ENCODE assay signal across 23 cellular contexts in the genomic region with DNA sequence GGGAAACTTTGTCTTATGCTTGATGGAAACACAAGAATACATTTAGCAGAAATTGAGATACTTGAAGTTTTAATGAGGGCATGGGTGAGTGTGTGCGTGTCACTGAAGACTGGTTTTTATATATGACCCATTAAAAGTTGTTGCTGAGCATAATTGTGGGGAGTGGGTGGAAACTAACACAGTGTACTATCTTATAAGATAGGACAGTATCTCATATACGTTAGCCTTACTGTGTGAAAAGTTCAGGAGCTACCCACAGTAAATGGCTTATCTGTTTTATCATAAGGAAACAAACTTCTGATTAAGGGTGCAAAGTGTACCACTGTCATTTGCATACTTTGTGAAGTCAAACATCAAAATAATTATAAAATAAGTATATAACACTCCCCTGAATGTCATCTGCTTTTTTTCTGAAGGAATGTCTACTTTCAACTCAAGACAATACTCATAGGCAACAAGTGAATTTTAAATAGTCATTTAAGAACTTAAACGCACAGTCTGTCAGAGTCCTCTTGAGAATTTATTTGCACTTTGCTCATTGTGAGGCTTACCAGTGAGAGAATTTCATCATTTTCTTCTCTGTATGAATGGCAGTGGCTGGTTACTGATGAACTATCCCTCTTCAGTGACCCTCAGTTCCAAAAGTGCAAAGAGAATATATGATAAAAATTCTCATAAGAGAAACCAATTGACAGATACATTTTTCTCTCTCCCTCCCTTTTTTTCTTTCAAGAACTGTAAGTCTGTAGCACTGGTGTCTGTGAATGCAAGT. TPM values are rescaled to one million over a fixed set of nuclear protein-coding genes. Genes with fewer than 3 reads are reported as not detected.
DNase-seq lines count a peak whose midpoint lies in the region; ATAC-seq, FAIRE-seq and TF ChIP-seq lines count a peak whose summit lies in the region.
"Had no signal": no experiment of that assay in that cellular context is flagged by ENCODE, and none has a peak within 500 bp of the region (broad histone marks: within the 10 kb centered on the region; RNA-seq: fewer than 3 reads in every experiment).

No MANE protein-coding gene starts in this region.

- H3K36me3 ChIP-seq in HepG2 (replicated peaks in 1 of 2; ENCODE audit: control insufficient read depth in 1 of 2, insufficient read depth in 2 of 2, low read length in 2 of 2) (no peaks in the 10 kb centered on the region), right lobe of liver (no peaks in the 10 kb centered on the region), osteoblast (ENCODE audit: insufficient read depth, low read length) (no peaks in the 10 kb centered on the region)
- H3K36me3 ChIP-seq: breast epithelium, thyroid gland had no signal

- no peaks in the 10 kb centered on the region for H3K79me2 ChIP-seq in HepG2 (ENCODE audit: insufficient read depth, low read length)
- peaks cover 74% of the 10 kb centered on the region for H3K79me2 ChIP-seq in osteoblast (ENCODE audit: insufficient read depth, low read length)

- H3K9me3 ChIP-seq in HepG2 (ENCODE audit: low read length), result no peaks in the 10 kb centered on the region
- no peaks in the 10 kb centered on the region for H3K9me3 ChIP-seq in right lobe of liver
- H3K9me3 ChIP-seq in osteoblast (ENCODE audit: low read depth, low read length), result no peaks in the 10 kb centered on the region
- H3K9me3 ChIP-seq: breast epithelium, thyroid gland had no signal

- POLR2A ChIA-PET in HepG2 (lab: Yijun Ruan, JAX), result no interaction called here

- TF ChIP-seq EP300 in HepG2 (IDR thresholded peaks at IDR 0.05; ENCODE audit: low read depth in 2 of 2, low read length in 2 of 2), result no peak
- no peak for TF ChIP-seq EP300 in HepG2 (CRISPR knock-in tag; IDR thresholded peaks at IDR 0.05; ENCODE audit: borderline replicate concordance)

- no peak overlapping the region for H3K9ac ChIP-seq in HepG2 (ENCODE audit: insufficient read depth, low read depth, low read length)

- no peaks in the 10 kb centered on the region for H4K20me1 ChIP-seq in HepG2 (ENCODE audit: insufficient read depth, low read length)
- H4K20me1 ChIP-seq in osteoblast (ENCODE audit: insufficient read depth, low read length), result no peaks in the 10 kb centered on the region

- peaks cover 0 to 26% of the 10 kb centered on the region in 2 experiments; a peak in 2 of 5 replicates for H3K27me3 ChIP-seq in HepG2 (ENCODE audit: control insufficient read depth in 1 of 2, insufficient read depth in 2 of 2, low read length in 2 of 2)
- peaks cover 0 to 18% of the 10 kb centered on the region in 2 donors for H3K27me3 ChIP-seq in right lobe of liver
- H3K27me3 ChIP-seq in osteoblast (ENCODE audit: insufficient read depth, low read length), result no peaks in the 10 kb centered on the region
- H3K27me3 ChIP-seq: thyroid gland had no signal

- FAIRE-seq in HepG2 (lab: Jason Lieb, UNC), result no peak
- FAIRE-seq: GM18507 had no signal

- H3K4me1 ChIP-seq in HepG2 (ENCODE audit: insufficient read depth, low read length) (no peaks in the 10 kb centered on the region), right lobe of liver (peaks cover 0 to 15% (median 0%) of the 10 kb centered on the region in 4 donors), osteoblast (ENCODE audit: insufficient read depth, low read length) (peaks cover 7% of the 10 kb centered on the region)
- H3K4me1 ChIP-seq: breast epithelium had no signal

- BruUV-seq in HepG2 (replicated peaks; lab: Mats Ljungman, UMichigan), result no TSS peak

- ATAC-seq in HepG2, result peak; percentile 60
- no peak for ATAC-seq in right lobe of liver
- ATAC-seq in HG03045 (IDR thresholded peaks at IDR 0.05; ENCODE audit: unreplicated experiment), result no peak
- ATAC-seq: activated CD8-positive, alpha-beta T cell treated with anti-CD3 and anti-CD28 coated beads for 36 hours; CD8-positive, alpha-beta T cell; GM23338 had no signal

- CTCF ChIA-PET in HepG2 (lab: Yijun Ruan, JAX; ENCODE audit: low intra/inter-chr PET ratio, low total read pairs), result no interaction called here

- in situ Hi-C loops in HepG2 (cut with HindIII; ENCODE audit: extremely low pct_ligation_motif_present, low pct_unique_long_range_greater_than_20kb), result no loop called here

- intact Hi-C loops in HepG2 (cut with micrococcal nuclease; ENCODE audit: unreplicated experiment), result no loop called here
- intact Hi-C loops in right lobe of liver (cut with DNase I), result no loop called here

- H3K4me2 ChIP-seq in HepG2 (ENCODE audit: low read depth, low read length) (no peak overlapping the region), osteoblast (ENCODE audit: insufficient read depth, low read length) (peak overlapping the region; percentile 91)

- H2AFZ ChIP-seq in HepG2 (ENCODE audit: low read length) (no peak overlapping the region), osteoblast (ENCODE audit: low read length) (no peak overlapping the region)
- H2AFZ ChIP-seq: GM23338 had no signal

- H3K4me3 ChIP-seq in HepG2 (replicated peaks in 1 of 3; ENCODE audit: insufficient read depth in 1 of 3, low read depth in 2 of 3, low read length in 3 of 3) (no peak overlapping the region), right lobe of liver (no peak overlapping the region), coronary artery (peak overlapping the region; percentile 83), osteoblast (ENCODE audit: insufficient read depth, low read length) (peak overlapping the region; percentile 8)
- H3K4me3 ChIP-seq: thyroid gland had no signal

- no peak overlapping the region for H3K27ac ChIP-seq in HepG2 (ENCODE audit: extremely low read length, insufficient read depth, low read length)
- no peak overlapping the region for H3K27ac ChIP-seq in right lobe of liver
- H3K27ac ChIP-seq in coronary artery, result peak overlapping the region; percentile 78 to 97
- H3K27ac ChIP-seq in osteoblast (ENCODE audit: low read depth, low read length), result no peak overlapping the region
- H3K27ac ChIP-seq: breast epithelium, thyroid gland had no signal

- no peak for DNase-seq in HepG2 (ENCODE audit: low spot score)
- no peak for DNase-seq in right lobe of liver
- no peak for DNase-seq in coronary artery (ENCODE audit: low spot score)
- DNase-seq in osteoblast (ENCODE audit: insufficient read length, low spot score, missing footprints), result no peak
- DNase-seq in NCI-H146 (lab: John Stamatoyannopoulos, UW), result no peak
- no peak for DNase-seq in HT-29 (ENCODE audit: low spot score)
- DNase-seq in dedifferentiated amniotic fluid mesenchymal stem cell (ENCODE audit: extremely low spot score), result no peak
- DNase-seq: activated B cell treated with CpG ODN at 0.5 μM for 24 hours; activated CD8-positive, alpha-beta T cell treated with anti-CD3 and anti-CD28 coated beads for 36 hours; activated naive CD4-positive, alpha-beta T cell treated with anti-CD3 and anti-CD28 coated beads, Interleukin-2, amount 10 ng/mL, durations not matched to agents 7 days and 5 days; activated T-cell treated with anti-CD3 and anti-CD28 coated beads, Interleukin-2, amount 50 U/mL, for 24 hours; CD8-positive, alpha-beta T cell; immature natural killer cell; NCI-H2081 treated with DMSO at 0.1 percent for 48 hours; NCI-H524; nephron progenitor cell; SIG-M5; thyroid gland had no signal

- 8% methylated on average over 3 of the region's 3 CpGs for whole genome bisulfite sequencing in HepG2 (ENCODE audit: low lambda C conversion rate)
- WGBS in right lobe of liver (ENCODE audit: insufficient coverage, low coverage, low lambda C conversion rate, missing lambda C conversion rate), result 39% methylated on average over 3 of the region's 3 CpGs

- no peak for TF ChIP-seq RAD21 in HepG2 (CRISPR knock-in tag; IDR thresholded peaks at IDR 0.05)

- no peak for TF ChIP-seq POLR2A in HepG2 (IDR thresholded peaks at IDR 0.05; ENCODE audit: insufficient read depth in 1 of 2, low read depth in 2 of 2, low read length in 2 of 2)
- no peak for TF ChIP-seq POLR2A in right lobe of liver (IDR thresholded peaks at IDR 0.05)

- TF ChIP-seq CTCF in HepG2 (CRISPR knock-in tag; IDR thresholded peaks at IDR 0.05) (no peak), right lobe of liver (IDR thresholded peaks at IDR 0.05) (no peak), coronary artery (IDR thresholded peaks at IDR 0.05) (no peak), osteoblast (IDR thresholded peaks at IDR 0.05; ENCODE audit: extremely low read depth, low read depth, low read length) (no peak)

TF ChIP-seq in HepG2, 621 proteins besides CTCF, POLR2A, EP300 and RAD21 (continues in another document):
- TF ChIP-seq SIN3A (IDR thresholded peaks at IDR 0.05; ENCODE audit: borderline replicate concordance, low read depth, low read length), result no peak

RNA-seq across cellular contexts. Expression of gene PDE3A, which starts 4.2 kb away (rescaled TPM):
- total RNA-seq in HepG2 (2016; rRNA removed; fragmentation: Illumina TruSeq; extraction: Trizol) (1.5 and 2.3 TPM in 2 replicates), right lobe of liver (1 to 10 TPM in 5 of 6 experiments, under 1 TPM in 1; 0.79 to 2.4 (median 1.3) TPM), osteoblast (8.0 and 14.8 TPM in 2 replicates)
- 0.10 and 0.18 TPM in 2 replicates for total RNA-seq in HepG2 (2016; cell fraction: cytosol; rRNA removed; fragmentation: Illumina TruSeq; extraction: Trizol; ENCODE audit: low read depth)
- 1.4 and 2.1 TPM in 2 replicates for total RNA-seq in HepG2 (2016; cell fraction: insoluble cytoplasmic fraction; rRNA removed; fragmentation: Illumina TruSeq; extraction: Trizol)
- 0.52 and 0.65 TPM in 2 replicates for total RNA-seq in HepG2 (2016; cell fraction: membrane; rRNA removed; fragmentation: Illumina TruSeq; extraction: Trizol)
- 1.0 and 1.4 TPM in 2 replicates for total RNA-seq in HepG2 (2016; cell fraction: nucleus; rRNA removed; fragmentation: Illumina TruSeq; extraction: Trizol)
- polyA plus RNA-seq in HepG2 (2011; rRNA removed), result 0.46 and 0.77 TPM in 2 replicates
- 0.35 and 0.38 TPM in 2 replicates for polyA plus RNA-seq in HepG2 (2011; cell fraction: cytosol; rRNA removed)
- 0.23 and 0.27 TPM in 2 replicates for polyA plus RNA-seq in HepG2 (2011; cell fraction: nucleus; rRNA removed)
- polyA plus RNA-seq in HepG2 (2012), result 0.65 and 0.86 TPM in 2 replicates
- 0.02 and 0.07 TPM in 2 replicates for polyA plus RNA-seq in HepG2 (2016; cell fraction: cytosol; fragmentation: Illumina TruSeq; extraction: Trizol; ENCODE audit: low read depth)
- polyA plus RNA-seq in HepG2 (2016; cell fraction: insoluble cytoplasmic fraction; fragmentation: Illumina TruSeq; extraction: Trizol; ENCODE audit: low read depth), result 1.4 TPM in 2 replicates
- 0.22 and 0.27 TPM in 2 replicates for polyA plus RNA-seq in HepG2 (2016; cell fraction: membrane; fragmentation: Illumina TruSeq; extraction: Trizol; ENCODE audit: low read depth)
- polyA plus RNA-seq in HepG2 (2016; cell fraction: nucleus; fragmentation: Illumina TruSeq; extraction: Trizol; ENCODE audit: insufficient read depth, low read depth), result 0.52 and 0.60 TPM in 2 replicates
- polyA minus RNA-seq in HepG2 (2011; rRNA and poly(A)+ RNA removed; ENCODE audit: low replicate concordance), result 1.6 and 287 TPM in 2 replicates
- polyA minus RNA-seq in HepG2 (2011; cell fraction: cytosol; rRNA and poly(A)+ RNA removed), result 1.4 and 1.7 TPM in 2 replicates
- 1.2 and 1.4 TPM in 2 replicates for polyA minus RNA-seq in HepG2 (2011; cell fraction: nucleus; rRNA and poly(A)+ RNA removed)
- not detected in 2 replicates for total RNA-seq in HT-29 (2014; rRNA removed; shearing (Covaris generic))
- total RNA-seq: activated B cell treated with CpG ODN at 0.5 μM for 24 hours; activated CD8-positive, alpha-beta T cell treated with anti-CD3 and anti-CD28 coated beads for 36 hours; CD8-positive, alpha-beta T cell had no signal
- polyA plus RNA-seq: IgD-negative memory B cell had no signal

Comparison
In these comparisons a context has a peak if more than half of its experiments do, and no peak if none do; other contexts are left out.
1. H3K27ac ChIP-seq: peak in coronary artery (2 of 2); none in HepG2 (single experiment), right lobe of liver (0 of 3) and osteoblast (single experiment).
2. H3K4me3 ChIP-seq: peak in coronary artery (single experiment) and osteoblast (single experiment); none in HepG2 (0 of 3) and right lobe of liver (0 of 3).